1 cellular context compared by ENCODE assay signal in the genomic region with DNA sequence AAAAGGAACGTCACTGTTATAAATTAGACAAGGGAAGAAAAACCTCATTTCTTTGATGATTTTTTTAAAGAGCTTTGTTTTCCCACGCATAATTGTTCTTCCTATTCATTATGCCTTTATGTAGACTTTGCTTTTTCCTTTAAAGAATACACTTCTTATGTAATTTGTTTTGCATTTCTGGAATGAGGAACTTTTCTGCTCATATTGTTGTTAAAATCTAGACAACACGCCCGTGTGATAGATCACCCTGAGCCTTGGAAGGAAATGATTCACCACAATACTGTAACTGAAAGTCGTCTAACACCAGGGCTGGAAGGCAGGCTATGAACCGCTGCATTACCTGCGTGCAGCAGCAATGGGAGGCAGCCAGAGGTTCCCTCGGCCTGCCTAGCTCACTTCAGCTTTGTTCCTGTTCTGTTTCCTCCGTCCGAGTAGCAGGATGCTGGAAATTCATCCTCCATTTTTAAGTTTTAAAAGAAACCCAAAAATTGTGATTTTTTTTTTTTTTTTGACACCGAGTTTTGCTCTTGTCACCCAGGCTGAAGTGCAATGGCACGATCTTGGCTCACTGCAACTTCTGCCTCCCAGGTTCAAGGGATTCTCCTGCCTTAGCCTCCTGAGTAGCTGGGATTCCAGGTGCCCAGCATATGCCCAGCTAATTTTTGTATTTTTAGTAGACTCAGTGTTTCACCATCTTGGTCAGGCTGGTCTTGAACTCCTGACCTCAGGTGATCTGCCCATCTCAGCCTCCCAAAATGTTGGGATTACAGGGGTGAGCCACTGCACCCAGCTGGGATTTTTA.
TF ChIP-seq lines count a peak whose summit lies in the region.

No MANE protein-coding gene starts in this region.

TF ChIP-seq in HepG2, 621 proteins besides CTCF, POLR2A, EP300 and RAD21 (continued from another document):
- TF ChIP-seq, protein P1, sequence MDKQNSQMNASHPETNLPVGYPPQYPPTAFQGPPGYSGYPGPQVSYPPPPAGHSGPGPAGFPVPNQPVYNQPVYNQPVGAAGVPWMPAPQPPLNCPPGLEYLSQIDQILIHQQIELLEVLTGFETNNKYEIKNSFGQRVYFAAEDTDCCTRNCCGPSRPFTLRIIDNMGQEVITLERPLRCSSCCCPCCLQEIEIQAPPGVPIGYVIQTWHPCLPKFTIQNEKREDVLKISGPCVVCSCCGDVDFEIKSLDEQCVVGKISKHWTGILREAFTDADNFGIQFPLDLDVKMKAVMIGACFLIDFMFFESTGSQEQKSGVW (CRISPR knock-in tag; IDR thresholded peaks at IDR 0.05; ENCODE audit: borderline replicate concordance), result no peak
